In the genomic region with DNA sequence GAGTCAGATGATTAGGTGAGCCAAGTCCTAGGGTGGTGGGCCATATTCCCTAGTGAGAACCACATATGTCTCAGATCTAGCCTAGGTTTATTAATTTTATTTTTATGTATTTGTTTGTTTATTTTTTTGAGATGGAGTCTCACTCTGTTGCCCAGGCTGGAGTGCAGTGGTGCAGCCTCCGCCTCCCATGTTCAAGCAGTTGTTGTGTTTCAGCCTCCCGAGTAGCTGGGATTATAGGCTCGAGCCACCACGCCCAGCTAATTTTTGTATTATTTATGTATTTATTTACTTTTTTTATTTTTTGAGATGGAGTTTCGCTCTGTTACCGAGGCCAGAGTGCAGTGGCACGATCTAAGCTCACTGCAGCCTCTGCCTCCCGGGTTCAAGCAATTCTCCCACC, we compare ENCODE assay signal across 6 cellular contexts.
"Had no signal": no experiment of that assay in that cellular context is flagged by ENCODE, and none has a peak within 500 bp of the region (broad histone marks: within the 10 kb centered on the region; RNA-seq: fewer than 3 reads in every experiment).

No MANE protein-coding gene starts in this region.

- DNase-seq: IMR-90, KBM-7, KG1 had no signal

- H3K9me3 Mint-ChIP-seq: IgD-negative memory B cell had no signal

- H3K27ac Mint-ChIP-seq: IgD-negative memory B cell had no signal

- H3K4me3 Mint-ChIP-seq: IgD-negative memory B cell had no signal

- H3K27me3 Mint-ChIP-seq: IgD-negative memory B cell had no signal

- ATAC-seq: HepG2, K562 had no signal
